Comparison of ENCODE assay signal across 24 cellular contexts in genomic region chr6:117491916-117492315, GRCh38. TPM values are rescaled to one million over a fixed set of nuclear protein-coding genes. Genes with fewer than 3 reads are reported as not detected.
A peak's percentile ranks its signal among the peaks of the same experiment; 100 is the strongest.
DNase-seq lines count a peak whose midpoint lies in the region; ATAC-seq and TF ChIP-seq lines count a peak whose summit lies in the region.
"Had no signal": no experiment of that assay in that cellular context is flagged by ENCODE, and none has a peak within 500 bp of the region (broad histone marks: within the 10 kb centered on the region; RNA-seq: fewer than 3 reads in every experiment).

No MANE protein-coding gene starts in this region.

- H3K9ac ChIP-seq in PC-3 (ENCODE audit: low read length) (no peak overlapping the region), MM.1S (ENCODE audit: low read length) (no peak overlapping the region)

- H3K4me3 ChIP-seq in PC-3 (ENCODE audit: low read length) (no peak overlapping the region), MM.1S (ENCODE audit: low read length) (no peak overlapping the region)
- H3K4me3 ChIP-seq in CD8-positive, alpha-beta memory T cell (ENCODE audit: low read length), result no peak overlapping the region

- peaks cover 68% of the 10 kb centered on the region for H3K4me1 Mint-ChIP-seq in chondrocyte (ENCODE audit: low read depth)
- peaks cover 4 to 8% (median 6%) of the 10 kb centered on the region in 3 donors for H3K4me1 Mint-ChIP-seq in CD8-positive, alpha-beta memory T cell

- DNase-seq in AG08395 (ENCODE audit: low spot score) (peak; percentile 45), PC-3 (peak; percentile 64), chondrocyte (ENCODE audit: low spot score) (no peak), iris pigment epithelial cell (ENCODE audit: low read depth) (peak; percentile 66), left lobe of liver (ENCODE audit: low spot score) (no peak), MM.1S (no peak)
- no peak for DNase-seq in CD8-positive, alpha-beta memory T cell
- DNase-seq: activated CD4-positive, alpha-beta T cell treated with anti-CD3 and anti-CD28 coated beads, Interleukin-2, amount 10 ng/mL, durations not matched to agents 7 days and 5 days; activated CD8-positive, alpha-beta memory T cell treated with anti-CD3 and anti-CD28 coated beads, Interleukin-2, amount 50 U/mL, for 48 hours; activated gamma-delta T cell treated with Interleukin-2 at 50 U/mL for 16 hours; amygdala; C1 segment of cervical spinal cord; DMS 273 treated with DMSO at 0.1 percent for 48 hours; left colon; midbrain; NCI-H1105 treated with DMSO at 0.1 percent for 48 hours; NCI-H524; posterior cingulate gyrus; stimulated activated CD4-positive, alpha-beta T cell treated with anti-CD3 and anti-CD28 coated beads, Interleukin-2, amount 100 ng/mL, for 48 hours; stimulated activated naive CD8-positive, alpha-beta T cell treated with anti-CD3 and anti-CD28 coated beads, Interleukin-15, amount 100 ng/mL, for 72 hours; T-helper 1 cell had no signal

- peak overlapping the region; percentile 3 for H3K4me3 Mint-ChIP-seq in chondrocyte (ENCODE audit: unreplicated experiment)
- H3K4me3 Mint-ChIP-seq in CD8-positive, alpha-beta memory T cell, result no peak overlapping the region
- H3K4me3 Mint-ChIP-seq: activated CD4-positive, alpha-beta T cell treated with anti-CD3 and anti-CD28 coated beads, Interleukin-2, amount 10 ng/mL, durations not matched to agents 7 days and 5 days; nephron; stimulated activated naive CD8-positive, alpha-beta T cell treated with anti-CD3 and anti-CD28 coated beads, Interleukin-15, amount 100 ng/mL, for 72 hours; type B pancreatic cell had no signal

- H3K27ac ChIP-seq in PC-3 (ENCODE audit: low read length), result peak overlapping the region; percentile 30
- H3K27ac ChIP-seq in MM.1S (ENCODE audit: low read length), result no peak overlapping the region
- no peak overlapping the region for H3K27ac ChIP-seq in CD8-positive, alpha-beta memory T cell (ENCODE audit: low read depth, low read length)

- no TSS peak for BruUV-seq in PC-3 (replicated peaks; lab: Mats Ljungman, UMichigan)

- no peaks in the 10 kb centered on the region for H3K27me3 Mint-ChIP-seq in chondrocyte (ENCODE audit: low read depth)
- H3K27me3 Mint-ChIP-seq in CD8-positive, alpha-beta memory T cell, result peaks cover 0 to 9% of the 10 kb centered on the region in 2 donors
- H3K27me3 Mint-ChIP-seq: type B pancreatic cell had no signal

- H3K4me2 ChIP-seq in PC-3 (ENCODE audit: low read length) (peak overlapping the region; percentile 53), MM.1S (ENCODE audit: low read depth, low read length) (no peak overlapping the region)

- TF ChIP-seq CTCF in PC-3 (conservative IDR thresholded peaks at IDR 0.05; ENCODE audit: low read depth, low read length) (no peak), chondrocyte (IDR thresholded peaks at IDR 0.05) (no peak), MM.1S (IDR thresholded peaks at IDR 0.05; ENCODE audit: low read length) (no peak)

- H3K27ac Mint-ChIP-seq in chondrocyte (ENCODE audit: unreplicated experiment), result peak overlapping the region; percentile 81
- H3K27ac Mint-ChIP-seq in CD8-positive, alpha-beta memory T cell, result no peak overlapping the region
- H3K27ac Mint-ChIP-seq: activated CD4-positive, alpha-beta T cell treated with anti-CD3 and anti-CD28 coated beads, Interleukin-2, amount 10 ng/mL, durations not matched to agents 7 days and 5 days; nephron; type B pancreatic cell had no signal

- POLR2A ChIA-PET in PC-3 (lab: Charles Lee; ENCODE audit: unreplicated experiment), result no interaction called here
- POLR2A ChIA-PET in CD8-positive, alpha-beta memory T cell (lab: Charles Lee), result no interaction called here

- peaks cover 99% of the 10 kb centered on the region for H3K79me2 ChIP-seq in PC-3 (ENCODE audit: low read length)
- H3K79me2 ChIP-seq in MM.1S (ENCODE audit: low read length), result peaks cover 100% of the 10 kb centered on the region

- 0 out of 2 replicates have a peak overlapping the region, but pooled peaks have one; percentile 12 for H2AFZ ChIP-seq in PC-3 (ENCODE audit: low read length)
- H2AFZ ChIP-seq in MM.1S (ENCODE audit: low read length), result no peak overlapping the region

- H4K20me1 ChIP-seq in PC-3 (ENCODE audit: low read length) (no peaks in the 10 kb centered on the region), MM.1S (ENCODE audit: insufficient read depth, low read length) (no peaks in the 10 kb centered on the region)

- ATAC-seq in PC-3 (peak; percentile 82), left lobe of liver (no peak), GM19452 (IDR thresholded peaks at IDR 0.05; ENCODE audit: unreplicated experiment) (no peak)
- ATAC-seq: stimulated activated naive CD8-positive, alpha-beta T cell treated with anti-CD3 and anti-CD28 coated beads, Interleukin-15, amount 100 ng/mL, for 72 hours had no signal

- H3F3A ChIP-seq in PC-3 (ENCODE audit: low read length, unreplicated experiment), result no peaks in the 10 kb centered on the region
- H3F3A ChIP-seq in MM.1S (ENCODE audit: insufficient read depth, low read length), result peaks cover 10% of the 10 kb centered on the region

- intact Hi-C loops in PC-3 (cut with micrococcal nuclease), result loop anchor here (1.0 kb wide), 1 partner anchor 9 kb away; no protein-coding TSS in a partner anchor

- H3K4me1 ChIP-seq in PC-3 (ENCODE audit: insufficient read depth, low read length) (peaks cover 41% of the 10 kb centered on the region), MM.1S (ENCODE audit: low read length) (peaks cover 30% of the 10 kb centered on the region)
- H3K4me1 ChIP-seq in CD8-positive, alpha-beta memory T cell (ENCODE audit: insufficient read depth, low read length), result no peaks in the 10 kb centered on the region

- CTCF ChIA-PET in PC-3 (lab: Charles Lee), result no interaction called here
- CTCF ChIA-PET in CD8-positive, alpha-beta memory T cell (lab: Charles Lee), result no interaction called here

- H3K36me3 ChIP-seq in PC-3 (ENCODE audit: low read depth, low read length), result peaks cover 2% of the 10 kb centered on the region; the same call in 1 of the 2 replicates
- H3K36me3 ChIP-seq in MM.1S (replicated peaks; ENCODE audit: insufficient read depth, low read length), result no peaks in the 10 kb centered on the region
- no peaks in the 10 kb centered on the region for H3K36me3 ChIP-seq in CD8-positive, alpha-beta memory T cell (ENCODE audit: insufficient read depth, low read length)

- H3K9me2 ChIP-seq in PC-3 (replicated peaks; ENCODE audit: low read length), result no peaks in the 10 kb centered on the region
- H3K9me2 ChIP-seq in MM.1S (replicated peaks; ENCODE audit: insufficient read depth, low read length), result no peaks in the 10 kb centered on the region

- H3K27me3 ChIP-seq in PC-3 (ENCODE audit: low read length) (no peaks in the 10 kb centered on the region), MM.1S (replicated peaks; ENCODE audit: insufficient read depth, low read length) (no peaks in the 10 kb centered on the region)
- no peaks in the 10 kb centered on the region for H3K27me3 ChIP-seq in CD8-positive, alpha-beta memory T cell (ENCODE audit: insufficient read depth, low read length, poor library complexity, severe bottlenecking)

- H3K9me3 ChIP-seq in PC-3 (ENCODE audit: low read length), result no peaks in the 10 kb centered on the region
- H3K9me3 ChIP-seq in MM.1S (replicated peaks; ENCODE audit: insufficient read depth, low read length), result no peaks in the 10 kb centered on the region
- H3K9me3 ChIP-seq in CD8-positive, alpha-beta memory T cell (ENCODE audit: low read length), result no peaks in the 10 kb centered on the region

- H3K9me3 Mint-ChIP-seq in chondrocyte (ENCODE audit: low read depth), result no peaks in the 10 kb centered on the region
- H3K9me3 Mint-ChIP-seq in CD8-positive, alpha-beta memory T cell, result no peaks in the 10 kb centered on the region
- H3K9me3 Mint-ChIP-seq: activated CD4-positive, alpha-beta T cell treated with anti-CD3 and anti-CD28 coated beads, Interleukin-2, amount 10 ng/mL, durations not matched to agents 7 days and 5 days; nephron; stimulated activated naive CD8-positive, alpha-beta T cell treated with anti-CD3 and anti-CD28 coated beads, Interleukin-15, amount 100 ng/mL, for 72 hours had no signal

- peaks cover 4% of the 10 kb centered on the region for H3K36me3 Mint-ChIP-seq in chondrocyte (ENCODE audit: low read depth)
- no peaks in the 10 kb centered on the region for H3K36me3 Mint-ChIP-seq in CD8-positive, alpha-beta memory T cell
- H3K36me3 Mint-ChIP-seq: type B pancreatic cell had no signal

RNA-seq across cellular contexts. Expression of gene DCBLD1, which starts 9.4 kb away (rescaled TPM):
- total RNA-seq in PC-3 (2014; rRNA removed) (31.1 and 35.9 TPM in 2 replicates), chondrocyte (32.2 to 39.3 TPM (median 33.3 TPM) in 3 replicates), left lobe of liver (9.0 TPM)
- 1 to 10 TPM; 4.1 to 4.8 TPM for total RNA-seq in CD8-positive, alpha-beta memory T cell
- 3.3 TPM for polyA plus RNA-seq in CD8-positive, alpha-beta memory T cell

Comparison
In these comparisons a context has a peak if more than half of its experiments do, and no peak if none do; other contexts are left out.
1. DNase-seq: peak in AG08395 (single experiment), PC-3 (single experiment) and iris pigment epithelial cell (single experiment); none in chondrocyte (single experiment), left lobe of liver (single experiment), MM.1S (single experiment) and CD8-positive, alpha-beta memory T cell (0 of 5).